In genomic region chr7:11576340-11576739, GRCh38 we compare ENCODE assay signal across 7 cellular contexts.
"Had no signal": no experiment of that assay in that cellular context is flagged by ENCODE, and none has a peak within 500 bp of the region (broad histone marks: within the 10 kb centered on the region; RNA-seq: fewer than 3 reads in every experiment).

No MANE protein-coding gene starts in this region.

- H3K4me3 ChIP-seq: GM12878 had no signal

- DNase-seq: GDM1, GF-D8 had no signal

- FAIRE-seq: G401.6, GM12878, GM12892, GM18507, GM19239 had no signal

- ATAC-seq: GM12878 had no signal
